ENCODE assay signal across 13 cellular contexts in the genomic region with DNA sequence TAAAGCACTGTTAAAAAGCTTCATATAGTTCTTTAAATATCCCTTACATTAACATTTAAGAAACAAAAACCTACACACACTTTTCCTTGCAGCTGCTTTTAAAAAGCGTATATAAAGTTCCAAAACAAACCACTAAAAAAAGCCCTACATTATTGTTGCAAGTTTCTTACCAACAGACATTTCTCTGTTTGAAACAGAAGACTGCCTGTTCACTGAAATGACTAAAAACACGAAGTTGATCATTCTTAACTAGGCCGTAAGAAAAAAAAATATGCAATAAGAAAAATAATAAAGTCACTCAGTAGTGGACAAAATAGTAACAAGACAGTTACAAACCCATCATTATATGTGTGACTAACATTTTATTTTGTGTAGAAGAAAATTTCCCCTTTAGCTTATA.
"Had no signal": no experiment of that assay in that cellular context is flagged by ENCODE, and none has a peak within 500 bp of the region (broad histone marks: within the 10 kb centered on the region; RNA-seq: fewer than 3 reads in every experiment).

No MANE protein-coding gene starts in this region.

- DNase-seq: activated B cell treated with CpG ODN at 0.5 μM for 24 hours; activated CD4-positive, alpha-beta T cell treated with anti-CD3 and anti-CD28 coated beads, Interleukin-2, amount 10 ng/mL, durations not matched to agents 7 days and 5 days; activated gamma-delta T cell; activated naive CD8-positive, alpha-beta T cell treated with anti-CD3 and anti-CD28 coated beads for 36 hours; esophagus squamous epithelium; foreskin fibroblast; head of caudate nucleus; posterior cingulate gyrus; T-helper 17 cell; trophoblast cell had no signal

- H3K9me3 ChIP-seq: esophagus squamous epithelium had no signal

- ATAC-seq: SK-N-SH treated with all-trans-retinoic acid at 6 μM for 48 hours; stimulated activated memory B cell treated with anti-CD40 and anti-IgM and Interleukin-4, amounts not matched to agents 10 μg/mL and 1 μg/mL and 100 μg/mL, for 72 hours; T-helper 17 cell had no signal

- H3K36me3 ChIP-seq: esophagus squamous epithelium had no signal

- H3K4me3 ChIP-seq: esophagus squamous epithelium, smooth muscle cell had no signal

- H3K27ac ChIP-seq: esophagus squamous epithelium had no signal

- H3K27me3 ChIP-seq: esophagus squamous epithelium had no signal
